1 cellular context compared by ENCODE assay signal in genomic region chr17:61379457-61380216, GRCh38.
TF ChIP-seq lines count a peak whose summit lies in the region.

No MANE protein-coding gene starts in this region.

TF ChIP-seq in HepG2, 621 proteins besides CTCF, POLR2A, EP300 and RAD21 (continued from another document and continues in another):
- TF ChIP-seq LBX2 (CRISPR knock-in tag; IDR thresholded peaks at IDR 0.05; ENCODE audit: borderline replicate concordance) (no peak), ZNF264 (CRISPR knock-in tag; IDR thresholded peaks at IDR 0.05) (peak; percentile 60; the same call in 1 of the 2 replicates), THAP9 (CRISPR knock-in tag; IDR thresholded peaks at IDR 0.05; ENCODE audit: borderline replicate concordance) (peak; percentile 6; the same call in 1 of the 2 replicates), ZNF18 (CRISPR knock-in tag; IDR thresholded peaks at IDR 0.05; ENCODE audit: insufficient replicate concordance) (no peak), ATF7 (IDR thresholded peaks at IDR 0.05) (no peak), ATF7 (CRISPR knock-in tag; IDR thresholded peaks at IDR 0.05) (no peak), ZNF318 (CRISPR knock-in tag; IDR thresholded peaks at IDR 0.05) (no peak), HDAC1 (CRISPR knock-in tag; IDR thresholded peaks at IDR 0.05) (peak; percentile 37; the same call in 1 of the 2 replicates), FOXO1 (CRISPR knock-in tag; IDR thresholded peaks at IDR 0.05) (0 out of 2 replicates have a peak, but pooled peaks have one; percentile 17), ZBTB34 (CRISPR knock-in tag; IDR thresholded peaks at IDR 0.05) (no peak), ZNF720 (CRISPR knock-in tag; IDR thresholded peaks at IDR 0.05) (no peak), ELK4 (CRISPR knock-in tag; IDR thresholded peaks at IDR 0.05; ENCODE audit: borderline replicate concordance) (no peak), MXD1 (CRISPR knock-in tag; IDR thresholded peaks at IDR 0.05) (0 out of 2 replicates have a peak, but pooled peaks have one; percentile 34), FLYWCH1 (CRISPR knock-in tag; IDR thresholded peaks at IDR 0.05) (no peak), ZNF34 (CRISPR knock-in tag; IDR thresholded peaks at IDR 0.05; ENCODE audit: borderline replicate concordance) (no peak), HDAC2 (CRISPR knock-in tag; IDR thresholded peaks at IDR 0.05) (peak; percentile 70), ZNF451 (CRISPR knock-in tag; IDR thresholded peaks at IDR 0.05) (no peak), ZNF367 (CRISPR knock-in tag; IDR thresholded peaks at IDR 0.05; ENCODE audit: borderline replicate concordance) (no peak), ZBTB33 (CRISPR knock-in tag; IDR thresholded peaks at IDR 0.05) (0 out of 2 replicates have a peak, but pooled peaks have one; percentile 5), CBFB (CRISPR knock-in tag; IDR thresholded peaks at IDR 0.05) (0 out of 2 replicates have a peak, but pooled peaks have one; percentile 71), CREM (IDR thresholded peaks at IDR 0.05) (0 out of 2 replicates have a peak, but pooled peaks have one; percentile 27), CREM (CRISPR knock-in tag; IDR thresholded peaks at IDR 0.05) (no peak), ZFP91 (CRISPR knock-in tag; IDR thresholded peaks at IDR 0.05; ENCODE audit: borderline replicate concordance) (peak; percentile 27; the same call in 1 of the 2 replicates), FUBP1 (CRISPR knock-in tag; IDR thresholded peaks at IDR 0.05; ENCODE audit: borderline replicate concordance) (no peak), HMGA1 (CRISPR knock-in tag; conservative IDR thresholded peaks at IDR 0.05) (no peak), CEBPG (CRISPR knock-in tag; IDR thresholded peaks at IDR 0.05) (no peak), IRX3 (CRISPR knock-in tag; IDR thresholded peaks at IDR 0.05; ENCODE audit: borderline replicate concordance, low read depth) (0 out of 2 replicates have a peak, but pooled peaks have one; percentile 19), ZNF12 (CRISPR knock-in tag; IDR thresholded peaks at IDR 0.05) (no peak), ZMYM3 (CRISPR knock-in tag; IDR thresholded peaks at IDR 0.05) (peak; percentile 15; the same call in 1 of the 2 replicates), ZNF782 (CRISPR knock-in tag; IDR thresholded peaks at IDR 0.05; ENCODE audit: borderline replicate concordance) (no peak), TBX2 (CRISPR knock-in tag; IDR thresholded peaks at IDR 0.05; ENCODE audit: borderline replicate concordance) (peak; percentile 33; the same call in 1 of the 2 replicates)
